In genomic region chr7:33186187-33186586, GRCh38 we compare ENCODE assay signal across 2 cellular contexts.
TF ChIP-seq lines count a peak whose summit lies in the region.

No MANE protein-coding gene starts in this region.

TF ChIP-seq in A549, 52 proteins besides CTCF, POLR2A, EP300 and RAD21 (continued from another document):
- TF ChIP-seq BHLHE40 (IDR thresholded peaks at IDR 0.05; ENCODE audit: low read depth, low read length): no peak
- no peak for TF ChIP-seq FOSB (CRISPR knock-in tag; IDR thresholded peaks at IDR 0.05)
- no peak for TF ChIP-seq RFX5 (IDR thresholded peaks at IDR 0.05)
- TF ChIP-seq TP53 (CRISPR knock-in tag; IDR thresholded peaks at IDR 0.05): no peak
- TF ChIP-seq JUNB (IDR thresholded peaks at IDR 0.05): no peak
- TF ChIP-seq POLR2AphosphoS2 (conservative IDR thresholded peaks at IDR 0.05; ENCODE audit: low read length): no peak
- TF ChIP-seq CBX2 (IDR thresholded peaks at IDR 0.05; ENCODE audit: borderline replicate concordance, low read depth): no peak
- TF ChIP-seq CHD2 (IDR thresholded peaks at IDR 0.05; ENCODE audit: low read length, partially characterized antibody): no peak
- TF ChIP-seq MAFK (IDR thresholded peaks at IDR 0.05; ENCODE audit: partially characterized antibody): no peak
TF ChIP-seq in A549: peak in this region for 0.

TF ChIP-seq in HCT116, 20 proteins besides CTCF, POLR2A, EP300 and RAD21 (continued from another document):
- TF ChIP-seq REST (IDR thresholded peaks at IDR 0.05; ENCODE audit: low read depth) (no peak), CEBPB (IDR thresholded peaks at IDR 0.05; ENCODE audit: low read depth) (no peak), YY1 (IDR thresholded peaks at IDR 0.05; ENCODE audit: extremely low read depth, insufficient replicate concordance, low read depth, low read length) (no peak), SP1 (IDR thresholded peaks at IDR 0.05; ENCODE audit: low read depth) (no peak), JUND (IDR thresholded peaks at IDR 0.05) (no peak), MAX (IDR thresholded peaks at IDR 0.05) (no peak), SRF (IDR thresholded peaks at IDR 0.05; ENCODE audit: low read depth) (no peak)
TF ChIP-seq in HCT116: peak in this region for 0.
